In genomic region chr2:150075831-150076230, GRCh38 we compare ENCODE assay signal across 18 cellular contexts.
A peak's percentile ranks its signal among the peaks of the same experiment; 100 is the strongest.
DNase-seq lines count a peak whose midpoint lies in the region; ATAC-seq, FAIRE-seq and TF ChIP-seq lines count a peak whose summit lies in the region.
"Had no signal": no experiment of that assay in that cellular context is flagged by ENCODE, and none has a peak within 500 bp of the region (broad histone marks: within the 10 kb centered on the region; RNA-seq: fewer than 3 reads in every experiment).

No MANE protein-coding gene starts in this region.

- H3K4me3 ChIP-seq in astrocyte (ENCODE audit: insufficient read depth, low read depth, low read length) (no peak overlapping the region), tibial nerve (no peak overlapping the region)
- H3K4me3 ChIP-seq: cardiac muscle cell, lung had no signal

- DNase-seq in A172 (ENCODE audit: low spot score) (peak; percentile 33), HFFc6 (peak; percentile 88), astrocyte (ENCODE audit: low read depth) (peak; percentile 85), iris pigment epithelial cell (ENCODE audit: low read depth) (peak; percentile 83), tibial nerve (ENCODE audit: low spot score in 2 of 2) (no peak), SW 1271 (lab: John Stamatoyannopoulos, UW) (no peak)
- DNase-seq in activated CD8-positive, alpha-beta memory T cell treated with anti-CD3 and anti-CD28 coated beads, Interleukin-2, amount 50 U/mL, for 4 hours, result no peak
- DNase-seq: 8988T; activated CD8-positive, alpha-beta T cell treated with anti-CD3 and anti-CD28 coated beads, Interleukin-2, amount 10 ng/mL, durations not matched to agents 7 days and 5 days; Karpas-422; NCI-H187 treated with DMSO at 0.1 percent for 48 hours; NCI-H748 treated with DMSO at 0.1 percent for 48 hours; occipital lobe; Right ventricle myocardium superior; substantia nigra had no signal

- no peak for TF ChIP-seq EP300 in tibial nerve (IDR thresholded peaks at IDR 0.05)

- H3K9me3 ChIP-seq in astrocyte (ENCODE audit: insufficient read depth, low read depth, low read length), result no peaks in the 10 kb centered on the region
- H3K9me3 ChIP-seq in tibial nerve, result peaks cover 0 to 7% (median 0%) of the 10 kb centered on the region in 4 donors

- H3K27ac ChIP-seq in astrocyte (ENCODE audit: low read depth, low read length), result peak overlapping the region; percentile 86
- H3K27ac ChIP-seq in tibial nerve, result no peak overlapping the region
- H3K27ac ChIP-seq: cardiac muscle cell had no signal

- H3K36me3 ChIP-seq in astrocyte (ENCODE audit: insufficient read depth, low read length), result no peaks in the 10 kb centered on the region
- no peaks in the 10 kb centered on the region for H3K36me3 ChIP-seq in tibial nerve
- H3K36me3 ChIP-seq: cardiac muscle cell had no signal

- no peaks in the 10 kb centered on the region for H4K20me1 ChIP-seq in astrocyte (ENCODE audit: insufficient read depth, low read length)

- H3K27me3 Mint-ChIP-seq in HFFc6 (ENCODE audit: insufficient read depth), result no peaks in the 10 kb centered on the region
- no peaks in the 10 kb centered on the region for H3K27me3 Mint-ChIP-seq in astrocyte (ENCODE audit: low read depth, unreplicated experiment)

- H3K4me3 Mint-ChIP-seq in HFFc6, result peak overlapping the region; percentile 52
- H3K4me3 Mint-ChIP-seq in astrocyte (ENCODE audit: unreplicated experiment), result no peak overlapping the region
- H3K4me3 Mint-ChIP-seq: activated CD8-positive, alpha-beta T cell treated with anti-CD3 and anti-CD28 coated beads, Interleukin-2, amount 10 ng/mL, durations not matched to agents 7 days and 5 days had no signal

- WGBS in tibial nerve, 2 donors, result 73 to 83% methylated on average over 2 of the region's 2 CpGs

- ATAC-seq in HG03460 (IDR thresholded peaks at IDR 0.05; ENCODE audit: unreplicated experiment), result no peak
- ATAC-seq: activated CD8-positive, alpha-beta T cell treated with anti-CD3 and anti-CD28 coated beads, Interleukin-2, amount 10 ng/mL, durations not matched to agents 7 days and 5 days had no signal

- H3K9ac ChIP-seq in astrocyte (ENCODE audit: low read length), result peak overlapping the region; percentile 71

- peak; percentile 99 for FAIRE-seq in astrocyte (lab: Jason Lieb, UNC)

- H3K79me2 ChIP-seq in astrocyte (ENCODE audit: insufficient read depth, low read length), result no peaks in the 10 kb centered on the region

- TF ChIP-seq CTCF in HFFc6 (IDR thresholded peaks at IDR 0.05) (no peak), astrocyte (IDR thresholded peaks at IDR 0.05; ENCODE audit: insufficient read depth, low read depth, low read length) (no peak), tibial nerve (IDR thresholded peaks at IDR 0.05) (no peak)

- peak overlapping the region; percentile 64 for H3K4me2 ChIP-seq in astrocyte (ENCODE audit: low read length)

- H3K4me1 ChIP-seq in astrocyte (ENCODE audit: insufficient read depth, low read length) (peaks cover 16% of the 10 kb centered on the region), tibial nerve (no peaks in the 10 kb centered on the region)

- peaks cover 63% of the 10 kb centered on the region for H3K4me1 Mint-ChIP-seq in HFFc6 (ENCODE audit: low read depth)
- peaks cover 23% of the 10 kb centered on the region for H3K4me1 Mint-ChIP-seq in astrocyte (ENCODE audit: low read depth, unreplicated experiment)

- peak overlapping the region; percentile 55 for H2AFZ ChIP-seq in astrocyte (ENCODE audit: low read depth, low read length)

- H3K27me3 ChIP-seq in astrocyte (ENCODE audit: insufficient read depth, low read length) (no peaks in the 10 kb centered on the region), tibial nerve (no peaks in the 10 kb centered on the region)
- H3K27me3 ChIP-seq: cardiac muscle cell had no signal

- peaks cover 10% of the 10 kb centered on the region; the same call in 1 of the 2 replicates for H3K36me3 Mint-ChIP-seq in HFFc6 (ENCODE audit: low read depth)
- no peaks in the 10 kb centered on the region for H3K36me3 Mint-ChIP-seq in astrocyte (ENCODE audit: low read depth, unreplicated experiment)

- TF ChIP-seq POLR2A in tibial nerve (IDR thresholded peaks at IDR 0.05), result no peak

- peak overlapping the region; percentile 88 for H3K27ac Mint-ChIP-seq in HFFc6
- peak overlapping the region; percentile 88 for H3K27ac Mint-ChIP-seq in astrocyte (ENCODE audit: unreplicated experiment)
- H3K27ac Mint-ChIP-seq: activated CD8-positive, alpha-beta T cell treated with anti-CD3 and anti-CD28 coated beads, Interleukin-2, amount 10 ng/mL, durations not matched to agents 7 days and 5 days had no signal

- H3K9me3 Mint-ChIP-seq in HFFc6 (no peaks in the 10 kb centered on the region), astrocyte (ENCODE audit: unreplicated experiment) (no peaks in the 10 kb centered on the region)

Comparison
In these comparisons a context has a peak if more than half of its experiments do, and no peak if none do; other contexts are left out.
1. DNase-seq: peak in A172 (single experiment), HFFc6 (single experiment), astrocyte (single experiment) and iris pigment epithelial cell (single experiment); none in activated CD8-positive, alpha-beta memory T cell treated with anti-CD3 and anti-CD28 coated beads, Interleukin-2, amount 50 U/mL, for 4 hours (single experiment), tibial nerve (0 of 2) and SW 1271 (0 of 2).